In the genomic region with DNA sequence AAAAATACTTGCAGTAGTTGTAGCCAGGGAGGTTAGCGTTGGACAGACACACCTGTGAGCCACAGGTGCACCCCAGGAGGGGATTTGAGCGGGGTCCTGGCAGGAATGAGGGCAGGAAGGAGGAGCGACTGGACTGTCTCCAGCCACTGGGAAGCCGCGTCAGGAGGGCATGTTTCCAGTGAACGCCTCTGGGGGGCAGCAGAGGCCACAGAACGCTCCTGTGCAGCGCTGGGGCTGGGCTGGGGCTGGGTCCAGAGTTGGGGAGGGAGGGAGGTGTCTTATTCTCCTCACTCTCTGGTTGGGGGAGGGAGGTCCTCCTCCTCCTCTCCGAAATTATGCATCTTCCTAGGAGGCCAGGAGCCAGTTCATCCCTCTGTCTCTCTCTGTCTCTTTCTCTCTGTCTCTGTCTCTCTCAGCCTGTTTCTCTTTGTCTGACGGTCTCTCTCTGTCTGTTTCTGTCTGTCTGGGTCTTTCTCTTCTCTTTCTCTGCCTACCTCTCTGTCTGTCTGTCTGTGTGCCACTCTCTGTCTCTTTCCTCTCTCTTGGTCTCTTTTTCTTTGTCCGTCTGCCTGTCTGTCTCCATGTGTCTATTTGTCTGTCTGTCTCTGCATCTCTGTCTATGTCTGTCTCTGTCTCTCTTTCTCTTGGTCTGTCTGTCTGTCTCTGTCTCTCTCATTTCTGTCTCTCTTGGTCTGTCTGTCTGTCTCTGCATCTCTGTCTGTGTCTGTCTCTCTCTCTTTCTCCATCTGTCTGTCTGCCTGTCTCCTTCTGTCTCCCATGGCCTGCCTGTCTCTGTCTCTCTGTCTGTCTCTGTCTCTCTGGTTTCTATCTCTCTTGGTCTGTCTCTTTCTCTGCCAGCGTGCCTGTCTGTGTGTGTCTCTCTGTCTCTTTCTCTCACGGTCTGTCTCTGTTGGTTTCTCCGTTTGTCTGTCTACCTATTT, we compare ENCODE assay signal across 8 cellular contexts. TPM values are rescaled to one million over a fixed set of nuclear protein-coding genes. Genes with fewer than 3 reads are reported as not detected.
A peak's percentile ranks its signal among the peaks of the same experiment; 100 is the strongest.
DNase-seq lines count a peak whose midpoint lies in the region; ATAC-seq and TF ChIP-seq lines count a peak whose summit lies in the region.

No MANE protein-coding gene starts in this region.

- H3K4me3 ChIP-seq in mesendoderm (ENCODE audit: low read length) = no peak overlapping the region

- WGBS in mesendoderm (ENCODE audit: extremely low coverage, insufficient coverage, low lambda C conversion rate) = no CpG with 5 or more reads among the region's 14 CpGs

- H3K4me3 Mint-ChIP-seq in activated CD8-positive, alpha-beta T cell treated with anti-CD3 and anti-CD28 coated beads for 36 hours = no peak overlapping the region

- H2BK120ac ChIP-seq in mesendoderm (ENCODE audit: low read depth, low read length) = no peak overlapping the region

- no peaks in the 10 kb centered on the region for H3K4me1 ChIP-seq in mesendoderm (ENCODE audit: control insufficient read depth, low read depth, low read length)

- no peaks in the 10 kb centered on the region for H3K79me2 ChIP-seq in mesendoderm (ENCODE audit: control insufficient read depth, insufficient read depth, low read length)

- H3K27me3 Mint-ChIP-seq in activated CD8-positive, alpha-beta T cell treated with anti-CD3 and anti-CD28 coated beads for 36 hours = no peaks in the 10 kb centered on the region

- CTCF ChIA-PET in activated CD8-positive, alpha-beta T cell treated with anti-CD3 and anti-CD28 coated beads for 36 hours (lab: Charles Lee) = interaction anchor here (0.6 to 1.3 kb wide), 13 partner anchors 9 to 768 kb away, joined by 3 to 10 read pairs (median 4); no protein-coding TSS in a partner anchor

- H3K36me3 Mint-ChIP-seq in activated CD8-positive, alpha-beta T cell treated with anti-CD3 and anti-CD28 coated beads for 36 hours (ENCODE audit: low read depth) = no peaks in the 10 kb centered on the region

- DNase-seq in DMS53 treated with DMSO at 0.1 percent for 48 hours (lab: John Stamatoyannopoulos, UW; ENCODE audit: unreplicated experiment) (peak; percentile 17), NCI-H748 treated with DMSO at 0.1 percent for 48 hours (lab: John Stamatoyannopoulos, UW) (peak; percentile 36), mesendoderm (peak; percentile 87)
- DNase-seq in activated CD8-positive, alpha-beta T cell treated with anti-CD3 and anti-CD28 coated beads for 36 hours = peak; percentile 81
- peak; percentile 52 for DNase-seq in effector CD8-positive, alpha-beta T cell (lab: John Stamatoyannopoulos, UW)
- DNase-seq in stimulated activated CD8-positive, alpha-beta memory T cell treated with anti-CD3 and anti-CD28 coated beads, Interleukin-4, amount 100 ng/mL, for 1 hour (ENCODE audit: low read depth in 2 of 2, low spot score in 1 of 2) = peak; percentile 35 to 44

- no peaks in the 10 kb centered on the region for H3K79me1 ChIP-seq in mesendoderm (ENCODE audit: low read length)

- peak; percentile 89 for TF ChIP-seq CTCF in activated CD8-positive, alpha-beta T cell treated with anti-CD3 and anti-CD28 coated beads for 36 hours (IDR thresholded peaks at IDR 0.05)

- no peak overlapping the region for H2AK5ac ChIP-seq in mesendoderm (ENCODE audit: low read length)

- H3K36me3 ChIP-seq in mesendoderm (ENCODE audit: control insufficient read depth, insufficient read depth, low read length) = no peaks in the 10 kb centered on the region

- H3K9me3 Mint-ChIP-seq in activated CD8-positive, alpha-beta T cell treated with anti-CD3 and anti-CD28 coated beads for 36 hours = no peaks in the 10 kb centered on the region

- no peak overlapping the region for H2BK5ac ChIP-seq in mesendoderm (ENCODE audit: low read length)

- no peak overlapping the region for H3K4ac ChIP-seq in mesendoderm (ENCODE audit: low read depth, low read length)

- H3K27ac ChIP-seq in mesendoderm (ENCODE audit: low read depth, low read length) = no peak overlapping the region

- ATAC-seq in HG02759 (IDR thresholded peaks at IDR 0.05; ENCODE audit: unreplicated experiment) (peak; percentile 73), GM19023 (IDR thresholded peaks at IDR 0.05; ENCODE audit: unreplicated experiment) (no peak)
- peak; percentile 100 for ATAC-seq in activated CD8-positive, alpha-beta T cell treated with anti-CD3 and anti-CD28 coated beads for 36 hours

- no peak overlapping the region for H3K9ac ChIP-seq in mesendoderm (ENCODE audit: low read length)

- no peak overlapping the region for H3K4me2 ChIP-seq in mesendoderm (ENCODE audit: low read length)

- no peak overlapping the region for H3K27ac Mint-ChIP-seq in activated CD8-positive, alpha-beta T cell treated with anti-CD3 and anti-CD28 coated beads for 36 hours

- H3K27me3 ChIP-seq in mesendoderm (ENCODE audit: insufficient read depth, low read length, poor library complexity) = no peaks in the 10 kb centered on the region

- H4K5ac ChIP-seq in mesendoderm (ENCODE audit: low read length) = no peak overlapping the region

- H3K56ac ChIP-seq in mesendoderm (ENCODE audit: low read length) = no peak overlapping the region

- no peak overlapping the region for H3K18ac ChIP-seq in mesendoderm (ENCODE audit: low read length)

- intact Hi-C loops in activated CD8-positive, alpha-beta T cell treated with anti-CD3 and anti-CD28 coated beads for 36 hours (cut with micrococcal nuclease) = no loop called here

- no peak overlapping the region for H4K8ac ChIP-seq in mesendoderm (ENCODE audit: low read depth, low read length)

- H3K4me1 Mint-ChIP-seq in activated CD8-positive, alpha-beta T cell treated with anti-CD3 and anti-CD28 coated beads for 36 hours (ENCODE audit: low read depth) = peaks cover 8% of the 10 kb centered on the region

- POLR2A ChIA-PET in activated CD8-positive, alpha-beta T cell treated with anti-CD3 and anti-CD28 coated beads for 36 hours (lab: Charles Lee) = no interaction called here

- no peak overlapping the region for H3K23ac ChIP-seq in mesendoderm (ENCODE audit: low read length)

- no peak overlapping the region for H2BK15ac ChIP-seq in mesendoderm (replicated peaks; ENCODE audit: low read depth)

RNA-seq across cellular contexts. Expression of a gene that starts 9.9 kb away (rescaled TPM):
- 10 to 100 TPM; 38.9 to 41.5 TPM for total RNA-seq in activated CD8-positive, alpha-beta T cell treated with anti-CD3 and anti-CD28 coated beads for 36 hours
- 13.5 TPM for polyA plus RNA-seq in mesendoderm (2013, experiment 1 of 2)
- 12.9 TPM for polyA plus RNA-seq in mesendoderm (2013, experiment 2 of 2)

RNA-seq across cellular contexts. Expression of a gene that starts 23.7 kb away (rescaled TPM):
- not detected for total RNA-seq in activated CD8-positive, alpha-beta T cell treated with anti-CD3 and anti-CD28 coated beads for 36 hours
- polyA plus RNA-seq in mesendoderm (2013, experiment 1 of 2) = 0.72 TPM
- 0.78 TPM for polyA plus RNA-seq in mesendoderm (2013, experiment 2 of 2)

RNA-seq across cellular contexts. Expression of a gene that starts 49.2 kb away (rescaled TPM):
- total RNA-seq in activated CD8-positive, alpha-beta T cell treated with anti-CD3 and anti-CD28 coated beads for 36 hours = 10 to 100 TPM; 34.3 to 42.9 TPM
- polyA plus RNA-seq in mesendoderm (2013, experiment 1 of 2) = 5.8 TPM
- 5.8 TPM for polyA plus RNA-seq in mesendoderm (2013, experiment 2 of 2)

Comparison
In these comparisons a context has a peak if more than half of its experiments do, and no peak if none do; other contexts are left out.
1. DNase-seq: peak in every context shown above with its lines; median percentile 87 in mesendoderm; 81 in activated CD8-positive, alpha-beta T cell treated with anti-CD3 and anti-CD28 coated beads for 36 hours; 52 in effector CD8-positive, alpha-beta T cell; 40 in stimulated activated CD8-positive, alpha-beta memory T cell treated with anti-CD3 and anti-CD28 coated beads, Interleukin-4, amount 100 ng/mL, for 1 hour; 36 in NCI-H748 treated with DMSO at 0.1 percent for 48 hours; 17 in DMS53 treated with DMSO at 0.1 percent for 48 hours.